ENCODE assay signal across 21 cellular contexts in the genomic region with DNA sequence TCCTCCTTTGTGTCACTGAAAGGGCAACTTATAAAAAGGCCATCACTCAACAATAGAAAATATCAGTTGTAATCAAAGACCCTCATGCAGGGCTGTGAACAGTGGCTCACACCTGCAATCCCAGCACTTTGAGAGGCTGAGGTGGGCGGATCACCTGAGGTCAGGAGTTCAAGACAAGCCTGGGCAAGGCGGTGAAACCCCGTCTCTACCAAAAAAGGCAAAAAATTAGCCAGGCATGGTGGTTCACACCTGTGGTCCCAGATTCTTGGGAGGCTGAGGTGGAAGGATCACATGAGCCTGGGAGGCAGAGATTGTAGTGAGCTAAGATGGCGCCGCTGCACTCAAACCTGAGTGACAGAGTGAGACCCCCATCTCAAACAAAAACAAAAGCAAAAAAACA. TPM values are rescaled to one million over a fixed set of nuclear protein-coding genes. Genes with fewer than 3 reads are reported as not detected.
"Had no signal": no experiment of that assay in that cellular context is flagged by ENCODE, and none has a peak within 500 bp of the region (broad histone marks: within the 10 kb centered on the region; RNA-seq: fewer than 3 reads in every experiment).

No MANE protein-coding gene starts in this region.

- H3K4me3 ChIP-seq: adrenal gland had no signal

- H3K27ac ChIP-seq: adrenal gland had no signal

- H3K36me3 Mint-ChIP-seq: activated naive CD8-positive, alpha-beta T cell treated with anti-CD3 and anti-CD28 coated beads, Interleukin-2, amount 10 ng/mL, durations not matched to agents 7 days and 5 days; T-cell had no signal

- H3K4me1 Mint-ChIP-seq: activated CD4-positive, alpha-beta memory T cell treated with anti-CD3 and anti-CD28 coated beads, Interleukin-2, amount 10 ng/mL, durations not matched to agents 7 days and 5 days; activated naive CD8-positive, alpha-beta T cell treated with anti-CD3 and anti-CD28 coated beads, Interleukin-2, amount 10 ng/mL, durations not matched to agents 7 days and 5 days; T-cell had no signal

- H3K36me3 ChIP-seq: adrenal gland had no signal

- H3K9me3 ChIP-seq: adrenal gland had no signal

- H3K4me1 ChIP-seq: adrenal gland had no signal

- H3K4me3 Mint-ChIP-seq: activated CD4-positive, alpha-beta memory T cell treated with anti-CD3 and anti-CD28 coated beads, Interleukin-2, amount 10 ng/mL, durations not matched to agents 7 days and 5 days; activated naive CD8-positive, alpha-beta T cell treated with anti-CD3 and anti-CD28 coated beads, Interleukin-2, amount 10 ng/mL, durations not matched to agents 7 days and 5 days; T-cell had no signal

- ATAC-seq: PC-3, T-cell had no signal

- FAIRE-seq: bronchial epithelial cell, TTC549 had no signal

- H3K27ac Mint-ChIP-seq: activated CD4-positive, alpha-beta memory T cell treated with anti-CD3 and anti-CD28 coated beads, Interleukin-2, amount 10 ng/mL, durations not matched to agents 7 days and 5 days; activated naive CD8-positive, alpha-beta T cell treated with anti-CD3 and anti-CD28 coated beads, Interleukin-2, amount 10 ng/mL, durations not matched to agents 7 days and 5 days; T-cell had no signal

- DNase-seq: activated CD4-positive, alpha-beta memory T cell treated with anti-CD3 and anti-CD28 coated beads, Interleukin-2, amount 10 ng/mL, durations not matched to agents 7 days and 5 days; activated CD4-positive, alpha-beta T cell treated with anti-CD3 and anti-CD28 coated beads, Interleukin-2, amount 50 U/mL, for 1 hour; activated CD4-positive, CD25-positive, alpha-beta regulatory T cell; activated naive CD4-positive, alpha-beta T cell treated with anti-CD3 and anti-CD28 coated beads, Interleukin-2, amount 50 U/mL, for 16 hours; activated naive CD8-positive, alpha-beta T cell treated with anti-CD3 and anti-CD28 coated beads, Interleukin-2, amount 10 ng/mL, durations not matched to agents 7 days and 5 days; activated T-cell treated with anti-CD3 and anti-CD28 coated beads, Interleukin-2, amount 50 U/mL, for 1 hour; adrenal gland; aorta; central memory CD4-positive, alpha-beta T cell; Kasumi-1; NCI-H146; NCI-H187 treated with DMSO at 0.1 percent for 48 hours; NCI-H2081 treated with DMSO at 0.1 percent for 48 hours; NCI-H446; PC-3; SIG-M5; T-cell; T-helper 2 cell; T1000 had no signal

- H3K9me3 Mint-ChIP-seq: activated CD4-positive, alpha-beta memory T cell treated with anti-CD3 and anti-CD28 coated beads, Interleukin-2, amount 10 ng/mL, durations not matched to agents 7 days and 5 days; activated naive CD8-positive, alpha-beta T cell treated with anti-CD3 and anti-CD28 coated beads, Interleukin-2, amount 10 ng/mL, durations not matched to agents 7 days and 5 days; T-cell had no signal

RNA-seq across cellular contexts. Expression of gene GLDC, which starts 24.7 kb away (rescaled TPM):
- total RNA-seq: activated naive CD8-positive, alpha-beta T cell treated with anti-CD3 and anti-CD28 coated beads, Interleukin-2, amount 10 ng/mL, durations not matched to agents 7 days and 5 days; bronchial epithelial cell had no signal
